In the genomic region with DNA sequence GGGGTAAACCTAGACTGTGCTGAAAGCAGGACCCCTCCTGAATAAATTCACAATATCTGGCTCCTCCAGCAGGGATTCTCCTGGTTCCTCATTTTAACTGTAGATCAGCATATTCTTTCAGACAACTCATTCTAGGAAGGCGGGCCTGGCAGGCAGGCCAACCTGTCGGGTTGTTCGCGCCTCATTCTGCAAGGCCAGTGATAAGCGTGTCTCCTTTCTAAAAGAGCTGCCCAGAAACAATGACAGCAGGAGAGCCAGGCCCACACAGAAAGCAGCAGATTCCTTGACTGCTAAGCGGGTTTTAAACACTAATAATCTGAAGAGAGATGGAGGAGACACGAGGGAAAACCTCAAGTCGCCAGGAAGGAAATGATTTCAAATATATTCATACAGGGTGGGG, we compare ENCODE assay signal across 1 cellular context.
TF ChIP-seq lines count a peak whose summit lies in the region.

No MANE protein-coding gene starts in this region.

TF ChIP-seq in GM23338, 12 proteins besides CTCF, POLR2A, EP300 and RAD21 (continued from another document):
- TF ChIP-seq EZH2phosphoT487 (IDR thresholded peaks at IDR 0.05; ENCODE audit: unreplicated experiment): no peak
